In genomic region chr14:70887207-70888150, GRCh38 we compare ENCODE assay signal across 9 cellular contexts. TPM values are rescaled to one million over a fixed set of nuclear protein-coding genes. Genes with fewer than 3 reads are reported as not detected.
DNase-seq lines count a peak whose midpoint lies in the region; ATAC-seq, FAIRE-seq and TF ChIP-seq lines count a peak whose summit lies in the region.
"Had no signal": no experiment of that assay in that cellular context is flagged by ENCODE, and none has a peak within 500 bp of the region (broad histone marks: within the 10 kb centered on the region; RNA-seq: fewer than 3 reads in every experiment).

No MANE protein-coding gene starts in this region.

- H3K4me3 ChIP-seq in GM06990 (replicated peaks; ENCODE audit: low read depth, low read length) (peak overlapping the region; percentile 22), lower lobe of right lung (no peak overlapping the region)
- H3K4me3 ChIP-seq: heart right ventricle had no signal

- intact Hi-C loops in lower lobe of right lung (cut with DNase I): no loop called here

- H3K9me3 ChIP-seq in lower lobe of right lung: no peaks in the 10 kb centered on the region
- H3K9me3 ChIP-seq: heart right ventricle had no signal

- peak; percentile 80 for DNase-seq in GM06990 (ENCODE audit: extremely low read depth, insufficient read length)
- no peak for DNase-seq in lower lobe of right lung
- no peak for DNase-seq in GM19239 (ENCODE audit: insufficient read length, low spot score)
- no peak for DNase-seq in NCI-H1048 (lab: John Stamatoyannopoulos, UW)
- no peak for DNase-seq in RWPE1 (ENCODE audit: low spot score)
- no peak for DNase-seq in effector CD8-positive, alpha-beta T cell (lab: John Stamatoyannopoulos, UW)
- DNase-seq: heart right ventricle had no signal

- peak overlapping the region; percentile 54 for H3K27ac ChIP-seq in lower lobe of right lung
- no peak overlapping the region for H3K27ac ChIP-seq in RWPE1

- TF ChIP-seq CTCF in GM06990 (IDR thresholded peaks at IDR 0.05; ENCODE audit: insufficient read depth, low read length, poor library complexity, severe bottlenecking): no peak
- no peak for TF ChIP-seq CTCF in lower lobe of right lung (IDR thresholded peaks at IDR 0.05)
- no peak for TF ChIP-seq CTCF in RWPE1 (conservative IDR thresholded peaks at IDR 0.05; ENCODE audit: low read depth)

- H3K4me1 ChIP-seq in lower lobe of right lung: peaks cover 48% of the 10 kb centered on the region

- H3K27me3 ChIP-seq in GM06990 (replicated peaks; ENCODE audit: control insufficient read depth, insufficient read depth, low read length) (no peaks in the 10 kb centered on the region), lower lobe of right lung (ENCODE audit: low read depth) (no peaks in the 10 kb centered on the region)
- H3K27me3 ChIP-seq: heart right ventricle had no signal

- POLR2A ChIA-PET in RWPE1 (lab: Yijun Ruan, JAX; ENCODE audit: low non-redundant PET): no interaction called here

- CTCF ChIA-PET in RWPE1 (lab: Yijun Ruan, JAX): interaction anchor here (0.6 to 1.9 kb wide), 2 partner anchors 9 to 403 kb away, joined by 5 read pairs; no protein-coding TSS in a partner anchor

- no peak for FAIRE-seq in GM19239 (lab: Jason Lieb, UNC)

- H3K36me3 ChIP-seq in GM06990 (ENCODE audit: control insufficient read depth, insufficient read depth, low read length) (no peaks in the 10 kb centered on the region), lower lobe of right lung (no peaks in the 10 kb centered on the region)
- H3K36me3 ChIP-seq: heart right ventricle had no signal

- ATAC-seq in GM21825 (IDR thresholded peaks at IDR 0.05; ENCODE audit: unreplicated experiment) (peak; percentile 39), SK-N-SH treated with all-trans-retinoic acid at 6 μM for 48 hours (peak; percentile 48), lower lobe of right lung (peak; percentile 58 to 69)

TF ChIP-seq in SK-N-SH treated with all-trans-retinoic acid at 6 μM for 48 hours, 23 proteins besides CTCF, POLR2A, EP300 and RAD21:
- TF ChIP-seq CREB5 (CRISPR knock-in tag; IDR thresholded peaks at IDR 0.05; ENCODE audit: low read depth) (no peak), ISL1 (CRISPR knock-in tag; IDR thresholded peaks at IDR 0.05) (peak; percentile 53), TOX (CRISPR knock-in tag; IDR thresholded peaks at IDR 0.05; ENCODE audit: borderline replicate concordance) (no peak)

RNA-seq across cellular contexts. Expression of gene PCNX1, which starts 19.8 kb away (rescaled TPM):
- total RNA-seq in lower lobe of right lung: 49.9 TPM
